ENCODE assay signal across 1 cellular context in the genomic region with DNA sequence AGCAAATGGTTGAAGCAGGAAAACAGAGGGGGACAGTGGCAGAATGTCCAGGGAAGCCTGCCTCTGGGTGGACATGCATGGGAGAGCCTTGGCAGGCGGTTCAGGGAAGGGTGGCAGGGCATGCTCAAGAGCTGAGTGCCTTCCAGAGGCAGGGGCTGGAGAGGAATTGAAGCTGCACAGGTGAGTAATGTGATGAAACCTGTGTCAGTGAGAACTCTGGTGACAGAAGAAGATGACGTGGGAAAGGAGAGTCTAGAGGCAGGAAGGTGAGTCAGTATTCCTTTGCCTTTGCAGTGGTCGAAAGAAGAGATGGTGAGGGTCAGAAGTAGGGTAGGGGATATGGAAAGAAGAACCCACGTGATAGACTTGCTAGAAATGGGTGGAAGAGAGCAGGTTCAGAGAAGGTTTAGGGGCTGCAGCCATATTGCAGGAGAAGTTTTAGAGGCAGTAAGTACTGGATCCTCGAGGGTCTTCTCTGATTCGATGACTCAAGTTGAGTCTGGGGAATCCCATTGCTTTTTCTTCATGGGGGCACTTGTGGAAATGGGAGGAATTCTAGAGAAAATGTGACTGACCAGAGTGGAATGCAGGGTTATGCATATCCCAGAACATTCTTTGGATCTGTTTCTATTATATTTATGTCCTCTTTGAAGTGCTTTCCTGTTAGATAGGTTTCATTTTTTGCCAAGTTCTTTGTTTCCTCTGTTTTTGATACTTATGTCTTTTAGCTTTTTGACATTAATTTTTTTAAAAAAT.
TF ChIP-seq lines count a peak whose summit lies in the region.

No MANE protein-coding gene starts in this region.

TF ChIP-seq in SK-N-SH, 30 proteins besides CTCF, POLR2A, EP300 and RAD21 (continued from another document):
- peak; percentile 68; the same call in 1 of the 2 replicates for TF ChIP-seq TEAD4 (IDR thresholded peaks at IDR 0.05; ENCODE audit: borderline replicate concordance, insufficient read depth)
- TF ChIP-seq RCOR1 (IDR thresholded peaks at IDR 0.05; ENCODE audit: low read length) = no peak
- TF ChIP-seq GABPA (IDR thresholded peaks at IDR 0.05; ENCODE audit: low read depth) = no peak
- peak; percentile 45; the same call in 1 of the 2 replicates for TF ChIP-seq NFIC (IDR thresholded peaks at IDR 0.05; ENCODE audit: borderline replicate concordance)
- TF ChIP-seq TCF12 (IDR thresholded peaks at IDR 0.05) = peak; percentile 23; the same call in 1 of the 2 replicates
- TF ChIP-seq FOSL2 (IDR thresholded peaks at IDR 0.05; ENCODE audit: borderline replicate concordance, low read depth) = peak; percentile 42; the same call in 1 of the 2 replicates
- TF ChIP-seq YY1 (IDR thresholded peaks at IDR 0.05; ENCODE audit: low read depth) = no peak
- no peak for TF ChIP-seq POLR2AphosphoS5 (IDR thresholded peaks at IDR 0.05; ENCODE audit: low read depth, low read length)
- TF ChIP-seq, protein P1, sequence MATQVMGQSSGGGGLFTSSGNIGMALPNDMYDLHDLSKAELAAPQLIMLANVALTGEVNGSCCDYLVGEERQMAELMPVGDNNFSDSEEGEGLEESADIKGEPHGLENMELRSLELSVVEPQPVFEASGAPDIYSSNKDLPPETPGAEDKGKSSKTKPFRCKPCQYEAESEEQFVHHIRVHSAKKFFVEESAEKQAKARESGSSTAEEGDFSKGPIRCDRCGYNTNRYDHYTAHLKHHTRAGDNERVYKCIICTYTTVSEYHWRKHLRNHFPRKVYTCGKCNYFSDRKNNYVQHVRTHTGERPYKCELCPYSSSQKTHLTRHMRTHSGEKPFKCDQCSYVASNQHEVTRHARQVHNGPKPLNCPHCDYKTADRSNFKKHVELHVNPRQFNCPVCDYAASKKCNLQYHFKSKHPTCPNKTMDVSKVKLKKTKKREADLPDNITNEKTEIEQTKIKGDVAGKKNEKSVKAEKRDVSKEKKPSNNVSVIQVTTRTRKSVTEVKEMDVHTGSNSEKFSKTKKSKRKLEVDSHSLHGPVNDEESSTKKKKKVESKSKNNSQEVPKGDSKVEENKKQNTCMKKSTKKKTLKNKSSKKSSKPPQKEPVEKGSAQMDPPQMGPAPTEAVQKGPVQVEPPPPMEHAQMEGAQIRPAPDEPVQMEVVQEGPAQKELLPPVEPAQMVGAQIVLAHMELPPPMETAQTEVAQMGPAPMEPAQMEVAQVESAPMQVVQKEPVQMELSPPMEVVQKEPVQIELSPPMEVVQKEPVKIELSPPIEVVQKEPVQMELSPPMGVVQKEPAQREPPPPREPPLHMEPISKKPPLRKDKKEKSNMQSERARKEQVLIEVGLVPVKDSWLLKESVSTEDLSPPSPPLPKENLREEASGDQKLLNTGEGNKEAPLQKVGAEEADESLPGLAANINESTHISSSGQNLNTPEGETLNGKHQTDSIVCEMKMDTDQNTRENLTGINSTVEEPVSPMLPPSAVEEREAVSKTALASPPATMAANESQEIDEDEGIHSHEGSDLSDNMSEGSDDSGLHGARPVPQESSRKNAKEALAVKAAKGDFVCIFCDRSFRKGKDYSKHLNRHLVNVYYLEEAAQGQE (IDR thresholded peaks at IDR 0.05; ENCODE audit: low read depth, low read length) = no peak
